Comparison of ENCODE assay signal across 16 cellular contexts in genomic region chr10:18021725-18022480, GRCh38.
DNase-seq lines count a peak whose midpoint lies in the region; TF ChIP-seq lines count a peak whose summit lies in the region.
"Had no signal": no experiment of that assay in that cellular context is flagged by ENCODE, and none has a peak within 500 bp of the region (broad histone marks: within the 10 kb centered on the region; RNA-seq: fewer than 3 reads in every experiment).

No MANE protein-coding gene starts in this region.

- H3K27me3 ChIP-seq in mammary epithelial cell (ENCODE audit: insufficient read depth, low read length), result no peaks in the 10 kb centered on the region
- H3K27me3 ChIP-seq: BE2C had no signal

- peaks cover 11% of the 10 kb centered on the region for H3K4me1 Mint-ChIP-seq in MCF 10A (ENCODE audit: insufficient read depth, unreplicated experiment)
- no peaks in the 10 kb centered on the region for H3K4me1 Mint-ChIP-seq in type B pancreatic cell (ENCODE audit: unreplicated experiment)
- H3K4me1 Mint-ChIP-seq: H9 had no signal

- no peak overlapping the region for H3K4me3 Mint-ChIP-seq in MCF 10A (ENCODE audit: unreplicated experiment)
- no peak overlapping the region for H3K4me3 Mint-ChIP-seq in type B pancreatic cell
- H3K4me3 Mint-ChIP-seq: CD8-positive, alpha-beta T cell; H9; HFFc6 had no signal

- TF ChIP-seq CTCF in MCF 10A (IDR thresholded peaks at IDR 0.05; ENCODE audit: unreplicated experiment) (no peak), mammary epithelial cell (conservative IDR thresholded peaks at IDR 0.05 in 1 of 2, IDR thresholded peaks at IDR 0.05 in 1 of 2; ENCODE audit: extremely low read depth in 1 of 2, insufficient read depth in 1 of 2, low read depth in 1 of 2, low read length in 2 of 2) (no peak), type B pancreatic cell (conservative IDR thresholded peaks at IDR 0.05) (no peak)

- H3K36me3 ChIP-seq in mammary epithelial cell (ENCODE audit: insufficient read depth, low read length), result no peaks in the 10 kb centered on the region
- H3K36me3 ChIP-seq: BE2C had no signal

- no peak overlapping the region for H3K27ac ChIP-seq in mammary epithelial cell (ENCODE audit: insufficient read depth, low read depth, low read length)

- BruUV-seq in MCF 10A (replicated peaks; lab: Mats Ljungman, UMichigan), result no TSS peak
- no TSS peak for BruUV-seq in mammary epithelial cell (replicated peaks; lab: Mats Ljungman, UMichigan)

- in situ Hi-C loops in mammary epithelial cell (cut with MboI; ENCODE audit: low sequenced_read_pairs in 2 of 2), result no loop called here

- dilution Hi-C loops in mammary epithelial cell (cut with HindIII; ENCODE audit: low sequenced_read_pairs), result no loop called here

- no peak overlapping the region for H2AFZ ChIP-seq in mammary epithelial cell (ENCODE audit: low read depth, low read length)

- peak; percentile 33 for DNase-seq in MCF 10A (ENCODE audit: unreplicated experiment)
- no peak for DNase-seq in mammary epithelial cell
- peak; percentile 55 for DNase-seq in HCEC 1CT
- peak; percentile 29 for DNase-seq in amniotic epithelial cell (ENCODE audit: low read depth)
- no peak for DNase-seq in activated gamma-delta T cell (lab: John Stamatoyannopoulos, UW)
- no peak for DNase-seq in type B pancreatic cell (ENCODE audit: extremely low spot score, unreplicated experiment)
- DNase-seq in globus pallidus (ENCODE audit: low spot score), result no peak
- DNase-seq: 8988T; BE2C; CD8-positive, alpha-beta T cell; COR-L47; DMS153; GOT3; H9; HFFc6 had no signal

- H3K9me3 Mint-ChIP-seq in MCF 10A (ENCODE audit: unreplicated experiment) (peaks cover 10% of the 10 kb centered on the region), type B pancreatic cell (peaks cover 8% of the 10 kb centered on the region)

- no peak overlapping the region for H3K9ac ChIP-seq in mammary epithelial cell (ENCODE audit: insufficient read depth, low read length)

- no peaks in the 10 kb centered on the region for H3K79me2 ChIP-seq in mammary epithelial cell (ENCODE audit: insufficient read depth, low read length)

- CTCF ChIA-PET in MCF 10A (lab: Yijun Ruan, JAX) (interaction anchor here (0.9 kb wide), 1 partner anchor 16 kb away, joined by 3 read pairs; no protein-coding TSS in a partner anchor), mammary epithelial cell (lab: Charles Lee; ENCODE audit: low non-redundant PET) (no interaction called here)

- no peak overlapping the region for H3K4me2 ChIP-seq in mammary epithelial cell (ENCODE audit: insufficient read depth, low read depth, low read length)

- WGBS in mammary epithelial cell (ENCODE audit: low coverage, missing lambda C conversion rate), result 0% methylated on average over 2 of the region's 2 CpGs

- no peaks in the 10 kb centered on the region for H3K4me1 ChIP-seq in mammary epithelial cell (ENCODE audit: insufficient read depth, low read length)
- H3K4me1 ChIP-seq: BE2C had no signal

- H3K9me3 ChIP-seq in mammary epithelial cell (replicated peaks; ENCODE audit: insufficient read depth, low read length), result peaks cover 3% of the 10 kb centered on the region
- H3K9me3 ChIP-seq: BE2C had no signal

- no peaks in the 10 kb centered on the region for H3K36me3 Mint-ChIP-seq in MCF 10A (ENCODE audit: insufficient read depth, unreplicated experiment)
- H3K36me3 Mint-ChIP-seq in type B pancreatic cell, result no peaks in the 10 kb centered on the region
- H3K36me3 Mint-ChIP-seq: CD8-positive, alpha-beta T cell had no signal

- intact Hi-C loops in MCF 10A (cut with micrococcal nuclease), result no loop called here
- intact Hi-C loops in mammary epithelial cell (cut with micrococcal nuclease), result no loop called here

- H3K27ac Mint-ChIP-seq in MCF 10A (ENCODE audit: low read depth, unreplicated experiment), result no peak overlapping the region
- no peak overlapping the region for H3K27ac Mint-ChIP-seq in type B pancreatic cell
- H3K27ac Mint-ChIP-seq: CD8-positive, alpha-beta T cell; H9; HFFc6 had no signal

- H3K4me3 ChIP-seq in mammary epithelial cell (replicated peaks in 1 of 3; ENCODE audit: insufficient read depth in 1 of 3, low read depth in 2 of 3, low read length in 3 of 3), result no peak overlapping the region
- H3K4me3 ChIP-seq: K562 had no signal

- H3K27me3 Mint-ChIP-seq in MCF 10A (ENCODE audit: insufficient read depth, unreplicated experiment), result no peaks in the 10 kb centered on the region
- H3K27me3 Mint-ChIP-seq in type B pancreatic cell, result no peaks in the 10 kb centered on the region

- H4K20me1 ChIP-seq in mammary epithelial cell (ENCODE audit: insufficient read depth, low read length), result no peaks in the 10 kb centered on the region

- POLR2A ChIA-PET in MCF 10A (lab: Yijun Ruan, JAX), result no interaction called here

Comparison
In these comparisons a context has a peak if more than half of its experiments do, and no peak if none do; other contexts are left out.
1. DNase-seq: peak in MCF 10A (single experiment), HCEC 1CT (single experiment) and amniotic epithelial cell (single experiment); none in mammary epithelial cell (single experiment), activated gamma-delta T cell (single experiment), type B pancreatic cell (single experiment) and globus pallidus (single experiment).